Comparison of ENCODE assay signal across 8 cellular contexts in the genomic region with DNA sequence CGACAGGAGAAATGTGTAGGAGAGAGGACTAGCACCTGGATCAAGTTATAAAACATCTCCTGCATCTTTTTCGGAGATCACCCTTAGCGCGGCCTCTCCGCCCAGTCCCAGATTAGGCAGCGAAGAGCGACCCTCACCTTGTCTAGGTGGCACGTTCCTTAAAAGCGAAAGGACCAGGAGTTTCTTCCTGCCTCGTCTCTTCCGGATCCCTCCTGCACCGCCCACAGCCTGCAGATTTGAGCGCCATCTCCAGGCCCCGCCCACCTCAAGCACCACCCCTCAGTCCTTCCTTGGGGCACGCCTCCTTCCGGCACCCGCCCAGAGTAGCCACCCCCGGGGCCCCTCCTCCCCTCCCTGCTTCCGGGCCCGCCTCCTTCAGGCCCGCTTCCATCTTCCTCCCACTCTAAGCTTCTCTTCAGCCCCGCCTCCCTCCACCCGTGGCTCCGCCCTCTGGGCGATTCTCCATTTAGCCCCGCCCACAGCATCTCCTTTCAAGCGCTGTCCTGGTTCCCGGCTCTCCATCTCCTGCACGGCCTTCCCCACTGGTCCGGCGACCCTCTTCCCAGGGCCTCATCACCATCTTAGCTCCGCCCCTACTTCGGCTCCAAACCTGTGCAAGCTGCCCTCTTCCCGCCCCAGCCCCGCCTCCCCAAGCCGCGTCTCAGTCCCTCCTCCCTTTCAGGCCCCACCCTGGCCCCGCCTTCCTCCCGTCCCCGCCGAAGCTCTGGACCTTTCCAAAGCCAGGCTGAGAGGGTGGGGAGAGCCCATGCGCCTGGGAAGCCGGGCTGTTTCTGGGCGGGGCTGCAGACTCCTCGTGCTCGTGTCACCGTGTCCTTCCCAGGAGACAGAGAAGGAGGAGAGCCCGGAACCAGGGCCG. TPM values are rescaled to one million over a fixed set of nuclear protein-coding genes. Genes with fewer than 3 reads are reported as not detected.
DNase-seq lines count a peak whose midpoint lies in the region; ATAC-seq and TF ChIP-seq lines count a peak whose summit lies in the region.

No MANE protein-coding gene starts in this region.

- peak overlapping the region; percentile 97 for H2AFZ ChIP-seq in osteoblast (ENCODE audit: low read length)

- peak overlapping the region; percentile 79 for H3K4me3 ChIP-seq in GM12864 (ENCODE audit: low read depth, low read length)
- peak overlapping the region; percentile 84 for H3K4me3 ChIP-seq in osteoblast (ENCODE audit: insufficient read depth, low read length)
- H3K4me3 ChIP-seq in thoracic aorta: peak overlapping the region; percentile 96

- H3K4me1 Mint-ChIP-seq in activated naive CD8-positive, alpha-beta T cell treated with anti-CD3 and anti-CD28 coated beads, Interleukin-2, amount 10 ng/mL, durations not matched to agents 7 days and 5 days: peaks cover 39% of the 10 kb centered on the region
- peaks cover 28% of the 10 kb centered on the region for H3K4me1 Mint-ChIP-seq in glutamatergic neuron (ENCODE audit: low read depth, unreplicated experiment)

- H3K9me3 Mint-ChIP-seq in activated naive CD8-positive, alpha-beta T cell treated with anti-CD3 and anti-CD28 coated beads, Interleukin-2, amount 10 ng/mL, durations not matched to agents 7 days and 5 days: no peaks in the 10 kb centered on the region
- peaks cover 9% of the 10 kb centered on the region for H3K9me3 Mint-ChIP-seq in glutamatergic neuron (ENCODE audit: unreplicated experiment)

- POLR2A ChIA-PET in activated naive CD8-positive, alpha-beta T cell treated with anti-CD3 and anti-CD28 coated beads, Interleukin-2, amount 10 ng/mL, durations not matched to agents 7 days and 5 days (lab: Charles Lee): interaction anchor here (0.5 to 3.0 kb wide), 21 partner anchors 16 to 1623 kb away, joined by 3 to 48 read pairs (median 3); a partner anchor contains a TSS

- DNase-seq in GM12864 (ENCODE audit: low read depth) (peak; percentile 93), NCI-H1105 treated with DMSO at 0.1 percent for 48 hours (lab: John Stamatoyannopoulos, UW) (peak; percentile 100), SKM-1 treated with dmso at 0.1 percent for 144 hours (lab: John Stamatoyannopoulos, UW; ENCODE audit: unreplicated experiment) (peak; percentile 96), glutamatergic neuron (peak; percentile 99), osteoblast (ENCODE audit: insufficient read length, low spot score, missing footprints) (peak; percentile 99), thoracic aorta (ENCODE audit: low spot score) (peak; percentile 97)
- DNase-seq in activated naive CD8-positive, alpha-beta T cell treated with anti-CD3 and anti-CD28 coated beads, Interleukin-2, amount 10 ng/mL, durations not matched to agents 7 days and 5 days: peak; percentile 99

- no peaks in the 10 kb centered on the region for H3K27me3 Mint-ChIP-seq in activated naive CD8-positive, alpha-beta T cell treated with anti-CD3 and anti-CD28 coated beads, Interleukin-2, amount 10 ng/mL, durations not matched to agents 7 days and 5 days
- H3K27me3 Mint-ChIP-seq in glutamatergic neuron (ENCODE audit: unreplicated experiment): peaks cover 13% of the 10 kb centered on the region

- TF ChIP-seq CTCF in GM12864 (IDR thresholded peaks at IDR 0.05; ENCODE audit: low read depth, low read length, missing control alignments) (no peak), glutamatergic neuron (IDR thresholded peaks at IDR 0.05; ENCODE audit: partially characterized antibody, unreplicated experiment) (no peak), osteoblast (IDR thresholded peaks at IDR 0.05; ENCODE audit: extremely low read depth, low read depth, low read length) (no peak), thoracic aorta (IDR thresholded peaks at IDR 0.05) (no peak)

- H3K36me3 ChIP-seq in osteoblast (ENCODE audit: insufficient read depth, low read length) (no peaks in the 10 kb centered on the region), thoracic aorta (no peaks in the 10 kb centered on the region)

- peak; percentile 76 for ATAC-seq in HG02678 (IDR thresholded peaks at IDR 0.05; ENCODE audit: unreplicated experiment)
- peak; percentile 80 for ATAC-seq in activated naive CD8-positive, alpha-beta T cell treated with anti-CD3 and anti-CD28 coated beads, Interleukin-2, amount 10 ng/mL, durations not matched to agents 7 days and 5 days (ENCODE audit: low read depth)
- peak; percentile 83 for ATAC-seq in thoracic aorta (ENCODE audit: insufficient number of reproducible peaks, low FRiP score, low read depth)

- H3K36me3 Mint-ChIP-seq in activated naive CD8-positive, alpha-beta T cell treated with anti-CD3 and anti-CD28 coated beads, Interleukin-2, amount 10 ng/mL, durations not matched to agents 7 days and 5 days: peaks cover 41% of the 10 kb centered on the region
- H3K36me3 Mint-ChIP-seq in glutamatergic neuron (ENCODE audit: unreplicated experiment): no peaks in the 10 kb centered on the region

- H3K4me2 ChIP-seq in osteoblast (ENCODE audit: insufficient read depth, low read length): peak overlapping the region; percentile 86

- peaks cover 49% of the 10 kb centered on the region for H3K79me2 ChIP-seq in osteoblast (ENCODE audit: insufficient read depth, low read length)

- H3K9me3 ChIP-seq in osteoblast (ENCODE audit: low read depth, low read length) (no peaks in the 10 kb centered on the region), thoracic aorta (no peaks in the 10 kb centered on the region)

- peak overlapping the region; percentile 99 for H3K4me3 Mint-ChIP-seq in activated naive CD8-positive, alpha-beta T cell treated with anti-CD3 and anti-CD28 coated beads, Interleukin-2, amount 10 ng/mL, durations not matched to agents 7 days and 5 days
- H3K4me3 Mint-ChIP-seq in glutamatergic neuron (ENCODE audit: unreplicated experiment): peak overlapping the region; percentile 87

- H3K27ac ChIP-seq in osteoblast (ENCODE audit: low read depth, low read length) (peak overlapping the region; percentile 79), thoracic aorta (peak overlapping the region; percentile 97 to 98)

- H3K27me3 ChIP-seq in osteoblast (ENCODE audit: insufficient read depth, low read length) (no peaks in the 10 kb centered on the region), thoracic aorta (replicated peaks; ENCODE audit: insufficient read depth) (no peaks in the 10 kb centered on the region)

- H3K4me1 ChIP-seq in osteoblast (ENCODE audit: insufficient read depth, low read length) (peaks cover 23% of the 10 kb centered on the region), thoracic aorta (ENCODE audit: control insufficient read depth in 1 of 2, low read depth in 2 of 2) (peaks cover 32 to 48% of the 10 kb centered on the region in 2 donors)

- H4K20me1 ChIP-seq in osteoblast (ENCODE audit: insufficient read depth, low read length): peaks cover 38% of the 10 kb centered on the region

- peak overlapping the region; percentile 99 for H3K27ac Mint-ChIP-seq in activated naive CD8-positive, alpha-beta T cell treated with anti-CD3 and anti-CD28 coated beads, Interleukin-2, amount 10 ng/mL, durations not matched to agents 7 days and 5 days
- H3K27ac Mint-ChIP-seq in glutamatergic neuron (ENCODE audit: unreplicated experiment): peak overlapping the region; percentile 84

RNA-seq across cellular contexts. Expression of a gene that starts 0.6 kb away (rescaled TPM):
- total RNA-seq in activated naive CD8-positive, alpha-beta T cell treated with anti-CD3 and anti-CD28 coated beads, Interleukin-2, amount 10 ng/mL, durations not matched to agents 7 days and 5 days: 100 to 1,000 TPM; 188 to 190 TPM
- total RNA-seq in glutamatergic neuron (ENCODE audit: unreplicated experiment): 234 TPM
- 72.5 and 77.1 TPM in 2 replicates for total RNA-seq in osteoblast
- 100 to 1,000 TPM; 104 to 166 TPM for total RNA-seq in thoracic aorta

Comparison
In these comparisons a context has a peak if more than half of its experiments do, and no peak if none do; other contexts are left out.
1. Peak in every context shown above with its lines: DNase-seq, ATAC-seq, H3K4me3 ChIP-seq and H3K27ac ChIP-seq.